2 cellular contexts compared by ENCODE assay signal in the genomic region with DNA sequence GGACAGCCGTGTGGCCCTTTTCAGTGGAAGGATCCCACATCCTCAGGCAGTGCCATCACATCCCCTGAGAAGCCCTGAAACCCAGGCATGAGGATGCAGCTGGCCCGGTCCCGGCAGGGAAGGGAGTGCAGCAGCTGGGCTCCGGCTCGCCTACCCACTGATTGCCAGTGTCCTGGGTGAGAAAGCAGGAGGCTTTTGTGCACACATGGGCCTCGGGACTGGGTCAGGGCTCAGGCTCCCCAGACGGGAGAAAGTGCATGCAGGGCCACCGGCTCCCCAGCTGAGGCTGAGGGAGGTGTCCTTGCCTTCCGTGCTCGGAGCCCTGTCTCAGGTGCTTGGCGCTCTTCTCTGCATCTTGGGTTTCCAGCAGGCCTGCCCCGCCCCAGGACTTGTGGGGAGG. TPM values are rescaled to one million over a fixed set of nuclear protein-coding genes. Genes with fewer than 3 reads are reported as not detected.
"Had no signal": no experiment of that assay in that cellular context is flagged by ENCODE, and none has a peak within 500 bp of the region (broad histone marks: within the 10 kb centered on the region; RNA-seq: fewer than 3 reads in every experiment).

No MANE protein-coding gene starts in this region.

RNA-seq across cellular contexts. Expression of gene PRODH, which starts 23.6 kb away (rescaled TPM):
- total RNA-seq: glomerular endothelial cell, lung microvascular endothelial cell had no signal
